9 cellular contexts compared by ENCODE assay signal in genomic region chr4:112517067-112517588, GRCh38. TPM values are rescaled to one million over a fixed set of nuclear protein-coding genes. Genes with fewer than 3 reads are reported as not detected.
DNase-seq lines count a peak whose midpoint lies in the region; ATAC-seq and TF ChIP-seq lines count a peak whose summit lies in the region.
"Had no signal": no experiment of that assay in that cellular context is flagged by ENCODE, and none has a peak within 500 bp of the region (broad histone marks: within the 10 kb centered on the region; RNA-seq: fewer than 3 reads in every experiment).

No MANE protein-coding gene starts in this region.

- H3K36me3 ChIP-seq in SK-N-SH (replicated peaks in 1 of 2; ENCODE audit: control insufficient read depth in 1 of 2, insufficient read depth in 2 of 2, low read length in 1 of 2), result no peaks in the 10 kb centered on the region
- H3K36me3 ChIP-seq in gastroesophageal sphincter, result no peaks in the 10 kb centered on the region

- WGBS in SK-N-SH (ENCODE audit: low lambda C conversion rate), result 12% methylated on average over 15 of the region's 19 CpGs
- 2 to 5% methylated on average over 7 to 14 of the region's 19 CpGs for WGBS in gastroesophageal sphincter (ENCODE audit: low coverage in 1 of 2), 2 donors

- DNase-seq in SK-N-SH (peak; percentile 46), HFFc6 (no peak), myocyte (ENCODE audit: low read depth) (peak; percentile 7), cerebellum (ENCODE audit: low spot score) (no peak)
- DNase-seq in T-helper 2 cell treated with Interferon-gamma antibody and Interleukin-4, amounts not matched to agents 5 μg/mL and 100 μg/mL, for 36 hours (ENCODE audit: low spot score), result no peak

- CTCF ChIA-PET in SK-N-SH (lab: Yijun Ruan, JAX), result interaction anchor here (0.6 to 2.4 kb wide), 9 partner anchors 13 to 421 kb away, joined by 3 to 15 read pairs (median 4); no protein-coding TSS in a partner anchor

- TF ChIP-seq EP300 in SK-N-SH (IDR thresholded peaks at IDR 0.05; ENCODE audit: borderline replicate concordance in 1 of 2, low read depth in 1 of 2, low read length in 1 of 2) (no peak), gastroesophageal sphincter (IDR thresholded peaks at IDR 0.05) (no peak)

- H4K20me1 ChIP-seq in SK-N-SH (ENCODE audit: insufficient read depth), result no peaks in the 10 kb centered on the region

- POLR2A ChIA-PET in SK-N-SH (lab: Yijun Ruan, JAX), result no interaction called here

- H3K79me2 ChIP-seq in SK-N-SH (ENCODE audit: insufficient read depth), result no peaks in the 10 kb centered on the region

- H3F3A ChIP-seq in SK-N-SH (replicated peaks; ENCODE audit: insufficient read depth), result peaks cover 3% of the 10 kb centered on the region

- TF ChIP-seq CTCF in SK-N-SH (IDR thresholded peaks at IDR 0.05) (0 out of 2 replicates have a peak, but pooled peaks have one; percentile 6), HFFc6 (IDR thresholded peaks at IDR 0.05) (no peak), gastroesophageal sphincter (IDR thresholded peaks at IDR 0.05) (no peak)

- no peak for ATAC-seq in SK-N-SH treated with all-trans-retinoic acid at 6 μM for 48 hours
- ATAC-seq in gastroesophageal sphincter, result no peak
- no peak for ATAC-seq in HG03439 (IDR thresholded peaks at IDR 0.05; ENCODE audit: unreplicated experiment)

- no peak overlapping the region for H3K27ac Mint-ChIP-seq in HFFc6
- H3K27ac Mint-ChIP-seq in T-helper 2 cell treated with Interferon-gamma antibody and Interleukin-4, amounts not matched to agents 5 μg/mL and 100 μg/mL, for 36 hours, result no peak overlapping the region

- no peak for TF ChIP-seq POLR2A in gastroesophageal sphincter (IDR thresholded peaks at IDR 0.05)

- peaks cover 77% of the 10 kb centered on the region for H3K27me3 Mint-ChIP-seq in HFFc6 (ENCODE audit: insufficient read depth)
- H3K27me3 Mint-ChIP-seq in T-helper 2 cell treated with Interferon-gamma antibody and Interleukin-4, amounts not matched to agents 5 μg/mL and 100 μg/mL, for 36 hours (ENCODE audit: low read depth), result peaks cover 92% of the 10 kb centered on the region

- H3K4me2 ChIP-seq in SK-N-SH, result peak overlapping the region; percentile 99

- TF ChIP-seq RAD21 in SK-N-SH (IDR thresholded peaks at IDR 0.05; ENCODE audit: low read length), result no peak

- H3K4me3 ChIP-seq in SK-N-SH (ENCODE audit: low read depth in 2 of 2, low read length in 1 of 2) (peak overlapping the region; percentile 56 to 73; a peak in 3 of 4 replicates), gastroesophageal sphincter (peak overlapping the region in 1 of 2 donors; percentile 61)

- H3K4me1 Mint-ChIP-seq in HFFc6 (ENCODE audit: low read depth), result peaks cover 43% of the 10 kb centered on the region
- H3K4me1 Mint-ChIP-seq in T-helper 2 cell treated with Interferon-gamma antibody and Interleukin-4, amounts not matched to agents 5 μg/mL and 100 μg/mL, for 36 hours (ENCODE audit: low read depth), result peaks cover 46% of the 10 kb centered on the region

- no peak overlapping the region for H3K9ac ChIP-seq in SK-N-SH

- H3K9me2 ChIP-seq in SK-N-SH, result no peaks in the 10 kb centered on the region

- H3K27me3 ChIP-seq in SK-N-SH (ENCODE audit: insufficient read depth) (peaks cover 59% of the 10 kb centered on the region), gastroesophageal sphincter (peaks cover 100% of the 10 kb centered on the region)

- no peak overlapping the region for H2AFZ ChIP-seq in SK-N-SH (ENCODE audit: low read depth)

- no peaks in the 10 kb centered on the region for H3K9me3 ChIP-seq in SK-N-SH
- peaks cover 0 to 22% (median 0%) of the 10 kb centered on the region in 3 donors for H3K9me3 ChIP-seq in gastroesophageal sphincter

- H3K4me3 Mint-ChIP-seq in HFFc6, result peak overlapping the region; percentile 12; the same call in 1 of the 2 replicates
- H3K4me3 Mint-ChIP-seq in T-helper 2 cell treated with Interferon-gamma antibody and Interleukin-4, amounts not matched to agents 5 μg/mL and 100 μg/mL, for 36 hours, result peak overlapping the region; percentile 78

- 0 out of 2 replicates have a peak, but pooled peaks cover 4% of the 10 kb centered on the region for H3K36me3 Mint-ChIP-seq in HFFc6 (ENCODE audit: low read depth)
- H3K36me3 Mint-ChIP-seq in T-helper 2 cell treated with Interferon-gamma antibody and Interleukin-4, amounts not matched to agents 5 μg/mL and 100 μg/mL, for 36 hours (ENCODE audit: low read depth), result no peaks in the 10 kb centered on the region

- H3K27ac ChIP-seq in SK-N-SH (ENCODE audit: low read depth in 2 of 2, low read length in 1 of 2) (peak overlapping the region in 1 of 2 experiments; percentile 34; a peak in 1 of 4 replicates), gastroesophageal sphincter (no peak overlapping the region)
- H3K27ac ChIP-seq: C4-2B had no signal

- H3K4me1 ChIP-seq in SK-N-SH (ENCODE audit: control insufficient read depth in 1 of 2, insufficient read depth in 2 of 2, low read depth in 1 of 2, low read length in 1 of 2) (peaks cover 14 to 32% of the 10 kb centered on the region in 2 experiments; a peak in 2 of 4 replicates), gastroesophageal sphincter (peaks cover 0 to 55% (median 18%) of the 10 kb centered on the region in 3 donors)

- H3K9me3 Mint-ChIP-seq in HFFc6, result 0 out of 2 replicates have a peak, but pooled peaks cover 10% of the 10 kb centered on the region
- H3K9me3 Mint-ChIP-seq in T-helper 2 cell treated with Interferon-gamma antibody and Interleukin-4, amounts not matched to agents 5 μg/mL and 100 μg/mL, for 36 hours, result no peaks in the 10 kb centered on the region

TF ChIP-seq in SK-N-SH, 30 proteins besides CTCF, POLR2A, EP300 and RAD21:
- no peak for TF ChIP-seq TAF1 (IDR thresholded peaks at IDR 0.05; ENCODE audit: borderline replicate concordance, low read depth, low read length)
- TF ChIP-seq MXI1 (IDR thresholded peaks at IDR 0.05; ENCODE audit: low read depth, low read length), result no peak
- no peak for TF ChIP-seq ZBTB33 (IDR thresholded peaks at IDR 0.05; ENCODE audit: borderline replicate concordance, low read depth)
- no peak for TF ChIP-seq USF2 (IDR thresholded peaks at IDR 0.05; ENCODE audit: borderline replicate concordance, low read depth, low read length)

TF ChIP-seq in SK-N-SH treated with all-trans-retinoic acid at 6 μM for 48 hours, 23 proteins besides CTCF, POLR2A, EP300 and RAD21:
- no peak for TF ChIP-seq ZC3H10 (CRISPR knock-in tag; IDR thresholded peaks at IDR 0.05)
- no peak for TF ChIP-seq OSR1 (CRISPR knock-in tag; IDR thresholded peaks at IDR 0.05)
TF ChIP-seq in SK-N-SH treated with all-trans-retinoic acid at 6 μM for 48 hours: peak in this region for 0.

RNA-seq across cellular contexts. Expression of gene NEUROG2, which starts 1.1 kb away (rescaled TPM):
- not detected in 2 replicates for polyA plus RNA-seq in SK-N-SH (2012; rRNA removed)
- 0.03 TPM in 1 of 2 replicates, not detected in the other for polyA plus RNA-seq in SK-N-SH (2012; cell fraction: cytosol; rRNA removed)
- polyA plus RNA-seq in SK-N-SH (2012; cell fraction: nucleus; rRNA removed), result 0.04 TPM in 1 of 2 replicates, not detected in the other
- total RNA-seq in HFFc6 (2021; fragmentation: NEBNext Ultra II Directional; extraction: Animal tissue kit (Norgen Biotek cat#: 25700)), result not detected
- total RNA-seq in myocyte (0.40 TPM in 1 of 2 replicates, not detected in the other), cerebellum (7.8 TPM), gastroesophageal sphincter (not detected)
- polyA plus RNA-seq in myocyte (2012), result not detected

Comparison
In these comparisons a context has a peak if more than half of its experiments do, and no peak if none do; other contexts are left out.
1. DNase-seq: peak in SK-N-SH (single experiment) and myocyte (single experiment); none in HFFc6 (single experiment), T-helper 2 cell treated with Interferon-gamma antibody and Interleukin-4, amounts not matched to agents 5 μg/mL and 100 μg/mL, for 36 hours (single experiment) and cerebellum (single experiment).